26 cellular contexts compared by ENCODE assay signal in genomic region chr20:3760980-3761379, GRCh38. TPM values are rescaled to one million over a fixed set of nuclear protein-coding genes. Genes with fewer than 3 reads are reported as not detected.
DNase-seq lines count a peak whose midpoint lies in the region; ATAC-seq, FAIRE-seq and TF ChIP-seq lines count a peak whose summit lies in the region.
"Had no signal": no experiment of that assay in that cellular context is flagged by ENCODE, and none has a peak within 500 bp of the region (broad histone marks: within the 10 kb centered on the region; RNA-seq: fewer than 3 reads in every experiment).

No MANE protein-coding gene starts in this region.

- H3K9me3 ChIP-seq in SK-N-MC (ENCODE audit: low read depth, low read length), result no peaks in the 10 kb centered on the region
- H3K9me3 ChIP-seq: suprapubic skin, vagina had no signal

- ATAC-seq in stimulated activated naive B cell treated with anti-CD40 and anti-IgM and Interleukin-4, amounts not matched to agents 10 μg/mL and 1 μg/mL and 100 μg/mL, for 72 hours (replicated peaks), result peak; percentile 77 to 82
- ATAC-seq in HG03097 (IDR thresholded peaks at IDR 0.05; ENCODE audit: low FRiP score, unreplicated experiment), result no peak
- ATAC-seq: activated CD8-positive, alpha-beta memory T cell treated with anti-CD3 and anti-CD28 coated beads, Interleukin-2, amount 10 ng/mL, durations not matched to agents 7 days and 5 days; esophagus mucosa; natural killer cell; sciatic nerve had no signal

- H3K27ac Mint-ChIP-seq in stimulated activated naive B cell treated with anti-CD40 and anti-IgM and Interleukin-4, amounts not matched to agents 10 μg/mL and 1 μg/mL and 100 μg/mL, for 72 hours, result peak overlapping the region; percentile 84
- H3K27ac Mint-ChIP-seq: activated CD4-positive, alpha-beta T cell treated with anti-CD3 and anti-CD28 coated beads, Interleukin-2, amount 10 ng/mL, durations not matched to agents 7 days and 5 days; activated CD8-positive, alpha-beta memory T cell treated with anti-CD3 and anti-CD28 coated beads, Interleukin-2, amount 10 ng/mL, durations not matched to agents 7 days and 5 days; activated naive CD8-positive, alpha-beta T cell; CD8-positive, alpha-beta memory T cell; natural killer cell had no signal

- 0 out of 2 replicates have a peak overlapping the region, but pooled peaks have one; percentile 54 for H3K27ac ChIP-seq in SK-N-MC
- H3K27ac ChIP-seq: GM23248, suprapubic skin, vagina, VCaP had no signal

- no peaks in the 10 kb centered on the region for H3K9me3 Mint-ChIP-seq in stimulated activated naive B cell treated with anti-CD40 and anti-IgM and Interleukin-4, amounts not matched to agents 10 μg/mL and 1 μg/mL and 100 μg/mL, for 72 hours
- H3K9me3 Mint-ChIP-seq: activated CD4-positive, alpha-beta T cell treated with anti-CD3 and anti-CD28 coated beads, Interleukin-2, amount 10 ng/mL, durations not matched to agents 7 days and 5 days; CD8-positive, alpha-beta memory T cell; central memory CD8-positive, alpha-beta T cell; natural killer cell had no signal

- no peak overlapping the region for H3K4me3 Mint-ChIP-seq in stimulated activated naive B cell treated with anti-CD40 and anti-IgM and Interleukin-4, amounts not matched to agents 10 μg/mL and 1 μg/mL and 100 μg/mL, for 72 hours
- H3K4me3 Mint-ChIP-seq: activated CD4-positive, alpha-beta T cell treated with anti-CD3 and anti-CD28 coated beads, Interleukin-2, amount 10 ng/mL, durations not matched to agents 7 days and 5 days; activated CD8-positive, alpha-beta memory T cell treated with anti-CD3 and anti-CD28 coated beads, Interleukin-2, amount 10 ng/mL, durations not matched to agents 7 days and 5 days; activated naive CD8-positive, alpha-beta T cell; CD8-positive, alpha-beta memory T cell; central memory CD8-positive, alpha-beta T cell; natural killer cell had no signal

- H3K4me3 ChIP-seq in SK-N-MC, result no peak overlapping the region
- H3K4me3 ChIP-seq: GM23248, suprapubic skin, vagina had no signal

- no peak overlapping the region for H3K9ac ChIP-seq in SK-N-MC (ENCODE audit: insufficient read length)
- H3K9ac ChIP-seq: GM23248 had no signal

- H3K36me3 ChIP-seq in SK-N-MC (ENCODE audit: insufficient read depth, low read length), result peaks cover 31% of the 10 kb centered on the region
- H3K36me3 ChIP-seq: suprapubic skin, vagina had no signal

- peaks cover 26 to 29% of the 10 kb centered on the region in 2 donors for H3K36me3 Mint-ChIP-seq in stimulated activated naive B cell treated with anti-CD40 and anti-IgM and Interleukin-4, amounts not matched to agents 10 μg/mL and 1 μg/mL and 100 μg/mL, for 72 hours
- H3K36me3 Mint-ChIP-seq: natural killer cell had no signal

- FAIRE-seq in D721Med (lab: Jason Lieb, UNC), result no peak
- FAIRE-seq: astrocyte, keratinocyte had no signal

- peak; percentile 20 for DNase-seq in ELR (ENCODE audit: low read depth)
- DNase-seq in SK-N-MC (ENCODE audit: low read depth, low spot score), result no peak
- DNase-seq in kidney tubule cell (ENCODE audit: low spot score), result peak; percentile 67
- DNase-seq in stimulated activated naive B cell treated with anti-CD40 and anti-IgM and Interleukin-4, amounts not matched to agents 10 μg/mL and 1 μg/mL and 100 μg/mL, for 72 hours, result no peak
- no peak for DNase-seq in HT-29 (ENCODE audit: low spot score)
- DNase-seq in D721Med (ENCODE audit: insufficient read length, low spot score), result no peak
- DNase-seq: activated CD4-positive, alpha-beta T cell treated with anti-CD3 and anti-CD28 coated beads, Interleukin-2, amount 10 ng/mL, durations not matched to agents 7 days and 5 days; activated CD8-positive, alpha-beta memory T cell treated with anti-CD3 and anti-CD28 coated beads, Interleukin-2, amount 10 ng/mL, durations not matched to agents 7 days and 5 days; DMS79; GM23248; natural killer cell; NCI-H1048; NCI-H187 treated with DMSO at 0.1 percent for 48 hours; stimulated activated CD8-positive, alpha-beta memory T cell treated with anti-CD3 and anti-CD28 coated beads, Interleukin-4, amount 100 ng/mL, for 48 hours had no signal

- peaks cover 31 to 47% of the 10 kb centered on the region in 2 donors for H3K4me1 Mint-ChIP-seq in stimulated activated naive B cell treated with anti-CD40 and anti-IgM and Interleukin-4, amounts not matched to agents 10 μg/mL and 1 μg/mL and 100 μg/mL, for 72 hours

- no peak for TF ChIP-seq CTCF in D721Med (IDR thresholded peaks at IDR 0.05; ENCODE audit: insufficient read depth, missing control alignments)

- H3K27me3 Mint-ChIP-seq in stimulated activated naive B cell treated with anti-CD40 and anti-IgM and Interleukin-4, amounts not matched to agents 10 μg/mL and 1 μg/mL and 100 μg/mL, for 72 hours, result no peaks in the 10 kb centered on the region
- H3K27me3 Mint-ChIP-seq: activated CD4-positive, alpha-beta T cell treated with anti-CD3 and anti-CD28 coated beads, Interleukin-2, amount 10 ng/mL, durations not matched to agents 7 days and 5 days; activated CD8-positive, alpha-beta memory T cell treated with anti-CD3 and anti-CD28 coated beads, Interleukin-2, amount 10 ng/mL, durations not matched to agents 7 days and 5 days; activated naive CD8-positive, alpha-beta T cell; CD8-positive, alpha-beta memory T cell; central memory CD8-positive, alpha-beta T cell had no signal

RNA-seq across cellular contexts. Expression of gene ADISSP, which starts 6.6 kb away (rescaled TPM):
- 137 TPM in 2 replicates for total RNA-seq in HT-29 (2014; rRNA removed; shearing (Covaris generic))

RNA-seq across cellular contexts. Expression of gene SPEF1, which starts 20.3 kb away (rescaled TPM):
- total RNA-seq in HT-29 (2014; rRNA removed; shearing (Covaris generic)), result 0.81 and 0.92 TPM in 2 replicates
- total RNA-seq: esophagus mucosa, GM23248, sciatic nerve, suprapubic skin, vagina had no signal

RNA-seq across cellular contexts. Expression of gene CENPB, which starts 25.6 kb away (rescaled TPM):
- 205 and 222 TPM in 2 replicates for total RNA-seq in HT-29 (2014; rRNA removed; shearing (Covaris generic))

RNA-seq across cellular contexts. Expression of gene HSPA12B, which starts 28.5 kb away (rescaled TPM):
- not detected in 2 replicates for total RNA-seq in HT-29 (2014; rRNA removed; shearing (Covaris generic))
- total RNA-seq: activated CD4-positive, alpha-beta T cell treated with anti-CD3 and anti-CD28 coated beads, Interleukin-2, amount 10 ng/mL, durations not matched to agents 7 days and 5 days; activated CD8-positive, alpha-beta memory T cell treated with anti-CD3 and anti-CD28 coated beads, Interleukin-2, amount 10 ng/mL, durations not matched to agents 7 days and 5 days; astrocyte; CD8-positive, alpha-beta memory T cell; GM23248; natural killer cell; T-helper 2 cell treated with Interferon-gamma antibody and Interleukin-4, amounts not matched to agents 100 ng/mL and 5 ng/mL, for 36 hours had no signal

RNA-seq across cellular contexts. Expression of gene CDC25B, which starts 35.1 kb away (rescaled TPM):
- total RNA-seq in HT-29 (2014; rRNA removed; shearing (Covaris generic)), result 71.1 and 71.6 TPM in 2 replicates

Comparison
In these comparisons a context has a peak if more than half of its experiments do, and no peak if none do; other contexts are left out.
1. DNase-seq: peak in ELR (single experiment) and kidney tubule cell (single experiment); none in SK-N-MC (single experiment), stimulated activated naive B cell treated with anti-CD40 and anti-IgM and Interleukin-4, amounts not matched to agents 10 μg/mL and 1 μg/mL and 100 μg/mL, for 72 hours (single experiment), HT-29 (single experiment) and D721Med (single experiment).